8 cellular contexts compared by ENCODE assay signal in the genomic region with DNA sequence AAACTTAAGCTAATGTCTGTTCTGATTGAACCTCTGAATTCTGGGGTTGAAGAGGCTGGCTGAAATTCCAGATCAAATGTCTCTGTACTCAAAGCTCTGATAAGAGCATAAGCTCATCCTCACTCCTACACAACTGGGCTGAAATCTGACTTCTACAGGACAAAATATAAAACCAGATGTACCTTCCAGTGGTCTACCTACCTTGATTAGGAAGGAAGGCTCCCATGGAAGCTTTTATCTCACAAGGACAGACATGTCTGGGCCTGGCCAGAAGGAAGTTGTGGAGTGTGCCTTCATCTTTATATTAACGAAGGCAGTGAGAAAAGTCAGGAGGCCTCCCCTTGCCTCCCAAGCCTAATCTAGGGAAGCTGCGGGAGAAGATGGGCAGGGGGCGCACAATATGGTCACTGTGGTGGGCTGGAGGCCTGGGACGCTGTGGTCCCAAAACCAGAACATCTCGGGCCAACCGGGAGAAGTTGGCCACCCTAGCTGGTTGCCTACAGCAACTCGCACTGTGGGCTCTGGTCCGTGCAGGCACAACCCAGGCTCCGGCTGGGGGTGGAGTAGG. TPM values are rescaled to one million over a fixed set of nuclear protein-coding genes. Genes with fewer than 3 reads are reported as not detected.
DNase-seq lines count a peak whose midpoint lies in the region; ATAC-seq and TF ChIP-seq lines count a peak whose summit lies in the region.

No MANE protein-coding gene starts in this region.

- no peaks in the 10 kb centered on the region for H4K20me1 ChIP-seq in DND-41 (ENCODE audit: insufficient read depth, low read length)

- H3K79me2 ChIP-seq in DND-41 (ENCODE audit: insufficient read depth, low read length): peaks cover 18% of the 10 kb centered on the region

- H3K27me3 ChIP-seq in DND-41 (ENCODE audit: insufficient read depth, low read length, poor library complexity) (no peaks in the 10 kb centered on the region), subcutaneous abdominal adipose tissue (ENCODE audit: control insufficient read depth in 5 of 5, insufficient read depth in 4 of 5, low read length in 5 of 5) (no peaks in the 10 kb centered on the region)

- no peaks in the 10 kb centered on the region for H3K27me3 Mint-ChIP-seq in activated T-helper 17 cell treated with anti-CD3 and anti-CD28 coated beads, Interleukin-2, amount 50 U/mL, for 72 hours
- H3K27me3 Mint-ChIP-seq in immature natural killer cell (ENCODE audit: low read depth in 3 of 3): peaks cover 20 to 28% (median 23%) of the 10 kb centered on the region in 3 donors

- DNase-seq in DND-41: no peak
- DNase-seq in immature natural killer cell: no peak
- DNase-seq in cerebellar cortex (ENCODE audit: low spot score): no peak
- DNase-seq in iPS-NIHi7 (ENCODE audit: extremely low spot score): no peak

- peaks cover 23% of the 10 kb centered on the region for H3K36me3 ChIP-seq in DND-41 (ENCODE audit: insufficient read depth, low read length)
- H3K36me3 ChIP-seq in subcutaneous abdominal adipose tissue (ENCODE audit: control insufficient read depth in 5 of 5, insufficient read depth in 5 of 5, low read length in 5 of 5): peaks cover 0 to 14% (median 8%) of the 10 kb centered on the region in 5 donors

- no peak for TF ChIP-seq CTCF in DND-41 (IDR thresholded peaks at IDR 0.05; ENCODE audit: borderline replicate concordance, extremely low read depth, low read length, poor library complexity, severe bottlenecking)

- peak overlapping the region; percentile 89 for H3K9ac ChIP-seq in DND-41 (ENCODE audit: low read depth, low read length)
- H3K9ac ChIP-seq in subcutaneous abdominal adipose tissue (ENCODE audit: low read length in 5 of 5): peak overlapping the region; percentile 73 to 89 (median 80)

- peak overlapping the region; percentile 93 for H3K4me3 Mint-ChIP-seq in activated T-helper 17 cell treated with anti-CD3 and anti-CD28 coated beads, Interleukin-2, amount 50 U/mL, for 72 hours
- H3K4me3 Mint-ChIP-seq in immature natural killer cell: peak overlapping the region; percentile 88 to 96 (median 93)

- 0 out of 3 replicates have a peak, but pooled peaks have one; percentile 0 for ATAC-seq in DND-41 (ENCODE audit: insufficient read depth, low read depth)
- peak; percentile 44 for ATAC-seq in HG02884 (IDR thresholded peaks at IDR 0.05; ENCODE audit: unreplicated experiment)
- no peak for ATAC-seq in activated T-helper 17 cell treated with anti-CD3 and anti-CD28 coated beads, Interleukin-2, amount 50 U/mL, for 72 hours (replicated peaks)
- ATAC-seq in GM19463 (IDR thresholded peaks at IDR 0.05; ENCODE audit: unreplicated experiment): no peak

- H3K4me3 ChIP-seq in DND-41 (ENCODE audit: low read depth in 1 of 2, low read length in 2 of 2): peak overlapping the region; percentile 22 to 74; a peak in 3 of 4 replicates
- peak overlapping the region; percentile 73 to 82 (median 79) for H3K4me3 ChIP-seq in subcutaneous abdominal adipose tissue (ENCODE audit: low read depth in 1 of 5, low read length in 5 of 5)

- peaks cover 28% of the 10 kb centered on the region for H3K36me3 Mint-ChIP-seq in activated T-helper 17 cell treated with anti-CD3 and anti-CD28 coated beads, Interleukin-2, amount 50 U/mL, for 72 hours (ENCODE audit: low read depth)
- peaks cover 4 to 8% (median 5%) of the 10 kb centered on the region in 3 donors for H3K36me3 Mint-ChIP-seq in immature natural killer cell

- H3K27ac ChIP-seq in DND-41 (ENCODE audit: low read length) (peak overlapping the region; percentile 95), subcutaneous abdominal adipose tissue (ENCODE audit: low read depth, low read length) (peak overlapping the region; percentile 94)

- peaks cover 5% of the 10 kb centered on the region for H3K4me1 Mint-ChIP-seq in activated T-helper 17 cell treated with anti-CD3 and anti-CD28 coated beads, Interleukin-2, amount 50 U/mL, for 72 hours
- peaks cover 50 to 58% of the 10 kb centered on the region in 2 donors for H3K4me1 Mint-ChIP-seq in immature natural killer cell

- H2AFZ ChIP-seq in DND-41 (ENCODE audit: low read depth, low read length): peak overlapping the region; percentile 65

- no peaks in the 10 kb centered on the region for H3K9me3 ChIP-seq in DND-41 (ENCODE audit: insufficient read depth, low read length, severe bottlenecking)
- H3K9me3 ChIP-seq in subcutaneous abdominal adipose tissue (ENCODE audit: control insufficient read depth in 5 of 5, low read length in 5 of 5): no peaks in the 10 kb centered on the region

- peak overlapping the region; percentile 81 for H3K4me2 ChIP-seq in DND-41 (ENCODE audit: insufficient read depth, low read length)

- H3K4me1 ChIP-seq in DND-41 (ENCODE audit: insufficient read depth, low read length) (peaks cover 51% of the 10 kb centered on the region), subcutaneous abdominal adipose tissue (ENCODE audit: control insufficient read depth in 5 of 5, insufficient read depth in 5 of 5, low read length in 5 of 5) (peaks cover 5 to 22% (median 14%) of the 10 kb centered on the region in 5 donors)

- no peaks in the 10 kb centered on the region for H3K9me3 Mint-ChIP-seq in activated T-helper 17 cell treated with anti-CD3 and anti-CD28 coated beads, Interleukin-2, amount 50 U/mL, for 72 hours
- H3K9me3 Mint-ChIP-seq in immature natural killer cell: no peaks in the 10 kb centered on the region

- H3K27ac Mint-ChIP-seq in activated T-helper 17 cell treated with anti-CD3 and anti-CD28 coated beads, Interleukin-2, amount 50 U/mL, for 72 hours: peak overlapping the region; percentile 99
- H3K27ac Mint-ChIP-seq in immature natural killer cell: peak overlapping the region; percentile 98 to 100 (median 99)

RNA-seq across cellular contexts. Expression of a gene that starts 55.6 kb away (rescaled TPM):
- 10 to 100 TPM; 10.1 to 17.4 TPM for total RNA-seq in activated T-helper 17 cell treated with anti-CD3 and anti-CD28 coated beads, Interleukin-2, amount 50 U/mL, for 72 hours
- polyA plus RNA-seq in immature natural killer cell: 1 to 10 TPM in 2 of 3 donors, under 1 TPM in 1; 0.58 to 2.3 (median 2.2) TPM

Comparison
In these comparisons a context has a peak if more than half of its experiments do, and no peak if none do; other contexts are left out.
1. ATAC-seq: peak in DND-41 (single experiment) and HG02884 (single experiment); none in activated T-helper 17 cell treated with anti-CD3 and anti-CD28 coated beads, Interleukin-2, amount 50 U/mL, for 72 hours (single experiment) and GM19463 (single experiment).